ENCODE assay signal across 4 cellular contexts in the genomic region with DNA sequence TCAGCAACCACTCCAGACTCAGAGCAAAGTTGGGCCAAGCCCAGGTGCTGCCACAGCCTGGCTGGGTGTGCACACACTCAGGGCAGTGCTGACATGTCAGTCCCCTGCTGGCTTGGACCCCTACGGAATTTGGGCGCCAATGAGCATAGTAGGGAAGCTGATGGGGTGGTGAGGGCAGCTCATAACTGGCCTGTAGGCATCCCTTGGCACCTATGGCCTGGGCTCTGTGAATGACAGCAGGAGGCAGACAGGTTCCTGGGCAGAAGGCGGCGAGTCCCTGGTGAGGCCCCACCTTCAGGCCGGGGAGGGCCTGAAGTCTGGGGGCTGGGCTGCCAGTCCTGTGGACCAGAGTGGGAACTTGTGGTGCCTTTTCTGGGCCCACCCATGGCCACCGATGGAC. TPM values are rescaled to one million over a fixed set of nuclear protein-coding genes. Genes with fewer than 3 reads are reported as not detected.
"Had no signal": no experiment of that assay in that cellular context is flagged by ENCODE, and none has a peak within 500 bp of the region (broad histone marks: within the 10 kb centered on the region; RNA-seq: fewer than 3 reads in every experiment).

No MANE protein-coding gene starts in this region.

- ATAC-seq: GM12878 had no signal

- H3K4me3 ChIP-seq: GM12878 had no signal

- DNase-seq: GDM1, GF-D8 had no signal

RNA-seq across cellular contexts. Expression of gene HSFX2, which starts 52.4 kb away (rescaled TPM):
- total RNA-seq: G401 had no signal
